ENCODE assay signal across 22 cellular contexts in the genomic region with DNA sequence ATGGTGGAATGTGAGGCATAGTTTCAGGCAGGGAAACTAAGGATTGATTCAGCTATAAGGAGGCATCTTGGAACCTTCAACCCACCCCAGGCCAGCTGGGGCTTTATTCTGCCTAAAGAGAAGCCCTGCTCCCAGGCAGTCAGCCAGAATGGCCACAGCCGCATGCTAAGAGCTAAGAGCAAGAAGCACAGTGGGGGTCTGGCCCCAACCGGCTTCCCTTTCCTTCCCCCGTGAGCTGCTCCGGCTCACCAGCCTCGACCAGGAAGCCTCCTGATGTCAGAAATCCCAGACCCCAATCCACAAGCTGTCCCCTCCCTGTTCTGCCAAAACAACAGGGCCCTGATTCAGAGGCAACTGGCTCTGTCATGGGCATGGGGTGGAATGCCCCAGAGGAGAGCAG. TPM values are rescaled to one million over a fixed set of nuclear protein-coding genes. Genes with fewer than 3 reads are reported as not detected.
DNase-seq lines count a peak whose midpoint lies in the region; ATAC-seq, FAIRE-seq and TF ChIP-seq lines count a peak whose summit lies in the region.
"Had no signal": no experiment of that assay in that cellular context is flagged by ENCODE, and none has a peak within 500 bp of the region (broad histone marks: within the 10 kb centered on the region; RNA-seq: fewer than 3 reads in every experiment).

No MANE protein-coding gene starts in this region.

- H3K4me1 ChIP-seq in HEK293 (ENCODE audit: control insufficient read depth, insufficient read depth, low read length) (peaks cover 4% of the 10 kb centered on the region), astrocyte (ENCODE audit: insufficient read depth, low read length) (peaks cover 2% of the 10 kb centered on the region), mesendoderm (ENCODE audit: control insufficient read depth, low read depth, low read length) (peaks cover 13% of the 10 kb centered on the region)
- H3K4me1 ChIP-seq: SJCRH30 had no signal

- POLR2A ChIA-PET in HEK293 (lab: Yijun Ruan, JAX), result no interaction called here

- no peak for FAIRE-seq in astrocyte (lab: Jason Lieb, UNC)
- FAIRE-seq: D721Med, G401.6, K562 had no signal

- ATAC-seq in HG02870 (IDR thresholded peaks at IDR 0.05; ENCODE audit: unreplicated experiment) (no peak), HG03196 (IDR thresholded peaks at IDR 0.05; ENCODE audit: unreplicated experiment) (no peak), GM18520 (IDR thresholded peaks at IDR 0.05; ENCODE audit: unreplicated experiment) (no peak)
- ATAC-seq: K562, Panc1, T-helper 17 cell had no signal

- H3K36me3 ChIP-seq in HEK293 (ENCODE audit: control insufficient read depth in 2 of 2, insufficient read depth in 1 of 2, low read length in 2 of 2) (no peaks in the 10 kb centered on the region), astrocyte (ENCODE audit: insufficient read depth, low read length) (no peaks in the 10 kb centered on the region), mesendoderm (ENCODE audit: control insufficient read depth, insufficient read depth, low read length) (no peaks in the 10 kb centered on the region)
- H3K36me3 ChIP-seq: SJCRH30 had no signal

- peaks cover 3% of the 10 kb centered on the region for H3K36me3 Mint-ChIP-seq in astrocyte (ENCODE audit: low read depth, unreplicated experiment)
- H3K36me3 Mint-ChIP-seq: CD8-positive, alpha-beta memory T cell had no signal

- no peak overlapping the region for H3K4ac ChIP-seq in mesendoderm (ENCODE audit: low read depth, low read length)

- no peak overlapping the region for H4K8ac ChIP-seq in mesendoderm (ENCODE audit: low read depth, low read length)

- peaks cover 2% of the 10 kb centered on the region for H3K79me1 ChIP-seq in mesendoderm (ENCODE audit: low read length)

- H3K79me2 ChIP-seq in astrocyte (ENCODE audit: insufficient read depth, low read length), result no peaks in the 10 kb centered on the region
- H3K79me2 ChIP-seq in mesendoderm (ENCODE audit: control insufficient read depth, insufficient read depth, low read length), result peaks cover 2% of the 10 kb centered on the region

- no peak overlapping the region for H2BK120ac ChIP-seq in mesendoderm (ENCODE audit: low read depth, low read length)

- no peaks in the 10 kb centered on the region for H3K9me3 Mint-ChIP-seq in astrocyte (ENCODE audit: unreplicated experiment)
- H3K9me3 Mint-ChIP-seq: CD8-positive, alpha-beta memory T cell had no signal

- H3K9me3 ChIP-seq in HEK293 (ENCODE audit: control insufficient read depth, insufficient read depth, low read depth, low read length), result no peaks in the 10 kb centered on the region
- H3K9me3 ChIP-seq in astrocyte (ENCODE audit: insufficient read depth, low read depth, low read length), result no peaks in the 10 kb centered on the region
- H3K9me3 ChIP-seq: SJCRH30 had no signal

- peaks cover 79% of the 10 kb centered on the region for H3K27me3 Mint-ChIP-seq in astrocyte (ENCODE audit: low read depth, unreplicated experiment)

- no peak overlapping the region for H2AFZ ChIP-seq in astrocyte (ENCODE audit: low read depth, low read length)

- no peak overlapping the region for H3K23ac ChIP-seq in mesendoderm (ENCODE audit: low read length)

- DNase-seq in DMS 273 treated with DMSO at 0.1 percent for 48 hours (lab: John Stamatoyannopoulos, UW) (peak; percentile 39), astrocyte (ENCODE audit: low read depth) (no peak), mesendoderm (peak; percentile 69), GM03348 (ENCODE audit: low spot score) (no peak)
- DNase-seq: C1 segment of cervical spinal cord; CD8-positive, alpha-beta memory T cell; DMS79 treated with DMSO at 0.1 percent for 48 hours; NCI-H1105 treated with DMSO at 0.1 percent for 48 hours; NCI-H1694; NCI-H2227 treated with DMSO at 0.1 percent for 48 hours; NCI-H510A treated with DMSO at 0.1 percent for 48 hours; SJCRH30; T-helper 17 cell had no signal

- H2BK15ac ChIP-seq in mesendoderm (replicated peaks; ENCODE audit: low read depth), result no peak overlapping the region

- H3K4me3 Mint-ChIP-seq in astrocyte (ENCODE audit: unreplicated experiment), result no peak overlapping the region
- H3K4me3 Mint-ChIP-seq: CD8-positive, alpha-beta memory T cell; T-helper 17 cell had no signal

- CTCF ChIA-PET in HEK293 (lab: Yijun Ruan, JAX), result interaction anchor here (0.6 kb wide), 1 partner anchor 16 kb away, joined by 3 read pairs; no protein-coding TSS in a partner anchor

- peaks cover 3% of the 10 kb centered on the region for H4K20me1 ChIP-seq in astrocyte (ENCODE audit: insufficient read depth, low read length)

- no peak overlapping the region for H3K4me3 ChIP-seq in HEK293 (ENCODE audit: low read depth, low read length)
- H3K4me3 ChIP-seq in astrocyte (ENCODE audit: insufficient read depth, low read depth, low read length), result no peak overlapping the region
- no peak overlapping the region for H3K4me3 ChIP-seq in mesendoderm (ENCODE audit: low read length)
- H3K4me3 ChIP-seq: K562, SJCRH30 had no signal

- no CpG with 5 or more reads among the region's 5 CpGs for WGBS in mesendoderm (ENCODE audit: extremely low coverage, insufficient coverage, low lambda C conversion rate)

- no peak overlapping the region for H2AK5ac ChIP-seq in mesendoderm (ENCODE audit: low read length)

- peak overlapping the region; percentile 80 for H3K56ac ChIP-seq in mesendoderm (ENCODE audit: low read length)

- peaks cover 62% of the 10 kb centered on the region for H3K27me3 ChIP-seq in astrocyte (ENCODE audit: insufficient read depth, low read length)
- H3K27me3 ChIP-seq in mesendoderm (ENCODE audit: insufficient read depth, low read length, poor library complexity), result no peaks in the 10 kb centered on the region
- H3K27me3 ChIP-seq: SJCRH30 had no signal

- H2BK5ac ChIP-seq in mesendoderm (ENCODE audit: low read length), result no peak overlapping the region

- peak overlapping the region; percentile 38 for H3K27ac Mint-ChIP-seq in astrocyte (ENCODE audit: unreplicated experiment)
- H3K27ac Mint-ChIP-seq: CD8-positive, alpha-beta memory T cell; T-helper 17 cell had no signal

- H3K18ac ChIP-seq in mesendoderm (ENCODE audit: low read length), result no peak overlapping the region

- no peaks in the 10 kb centered on the region for H3K4me1 Mint-ChIP-seq in astrocyte (ENCODE audit: low read depth, unreplicated experiment)

- H3K27ac ChIP-seq in HEK293 (ENCODE audit: extremely low read depth, low read depth, low read length) (no peak overlapping the region), astrocyte (ENCODE audit: low read depth, low read length) (no peak overlapping the region), mesendoderm (ENCODE audit: low read depth, low read length) (peak overlapping the region; percentile 12)
- H3K27ac ChIP-seq: SJCRH30 had no signal

- H4K5ac ChIP-seq in mesendoderm (ENCODE audit: low read length), result no peak overlapping the region

- no peak overlapping the region for H3K4me2 ChIP-seq in astrocyte (ENCODE audit: low read length)
- H3K4me2 ChIP-seq in mesendoderm (ENCODE audit: low read length), result no peak overlapping the region

- no peak overlapping the region for H3K9ac ChIP-seq in astrocyte (ENCODE audit: low read length)
- no peak overlapping the region for H3K9ac ChIP-seq in mesendoderm (ENCODE audit: low read length)

- TF ChIP-seq CTCF in HEK293 (tag by site-specific recombination; IDR thresholded peaks at IDR 0.05) (no peak), astrocyte (IDR thresholded peaks at IDR 0.05; ENCODE audit: insufficient read depth, low read depth, low read length) (no peak)

TF ChIP-seq in HEK293, 187 proteins besides CTCF, POLR2A, EP300 and RAD21:
- TF ChIP-seq ZIC2 (tag by site-specific recombination; IDR thresholded peaks at IDR 0.05) (peak; percentile 73), SP7 (tag by site-specific recombination; IDR thresholded peaks at IDR 0.05) (no peak), ZNF423 (tag by site-specific recombination; IDR thresholded peaks at IDR 0.05) (no peak), ZNF658 (tag by site-specific recombination; IDR thresholded peaks at IDR 0.05) (no peak), ZBTB48 (tag by site-specific recombination; IDR thresholded peaks at IDR 0.05) (no peak)

RNA-seq across cellular contexts. Expression of a gene that starts 7.0 kb away (rescaled TPM):
- 0.30 and 0.34 TPM in 2 replicates for total RNA-seq in astrocyte
- polyA plus RNA-seq in mesendoderm (2013, experiment 1 of 2), result 26.7 TPM
- 26.5 TPM for polyA plus RNA-seq in mesendoderm (2013, experiment 2 of 2)
- total RNA-seq: CD8-positive, alpha-beta memory T cell; H4; T-helper 17 cell had no signal
- polyA plus RNA-seq: K562 had no signal

Comparison
In these comparisons a context has a peak if more than half of its experiments do, and no peak if none do; other contexts are left out.
1. DNase-seq: peak in DMS 273 treated with DMSO at 0.1 percent for 48 hours (single experiment) and mesendoderm (single experiment); none in astrocyte (single experiment) and GM03348 (single experiment).